ENCODE assay signal across 14 cellular contexts in the genomic region with DNA sequence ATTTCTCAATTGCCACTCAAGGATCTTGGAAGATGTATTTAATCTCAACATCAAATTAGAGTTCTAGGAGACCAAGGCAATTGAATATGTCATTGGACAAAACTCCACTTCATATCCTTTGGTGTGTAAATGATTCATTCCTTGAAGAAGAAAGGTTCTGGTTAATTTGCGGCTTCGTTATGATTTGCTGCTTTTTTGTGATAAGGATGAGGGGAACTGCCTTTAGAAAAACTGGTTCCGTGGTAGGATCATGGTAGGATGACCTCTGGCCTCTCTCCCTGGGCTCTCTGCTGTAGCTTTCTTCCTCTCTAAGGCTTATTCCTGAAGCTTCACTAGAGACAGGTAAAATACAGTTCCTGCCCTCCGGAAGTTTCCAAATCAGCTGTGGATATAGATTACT. TPM values are rescaled to one million over a fixed set of nuclear protein-coding genes. Genes with fewer than 3 reads are reported as not detected.
A peak's percentile ranks its signal among the peaks of the same experiment; 100 is the strongest.
DNase-seq lines count a peak whose midpoint lies in the region; ATAC-seq and TF ChIP-seq lines count a peak whose summit lies in the region.
"Had no signal": no experiment of that assay in that cellular context is flagged by ENCODE, and none has a peak within 500 bp of the region (broad histone marks: within the 10 kb centered on the region; RNA-seq: fewer than 3 reads in every experiment).

No MANE protein-coding gene starts in this region.

- peak overlapping the region; percentile 14; the same call in 1 of the 2 replicates for H3K27ac ChIP-seq in HEK293 (ENCODE audit: extremely low read depth, low read depth, low read length)
- peak overlapping the region; percentile 44 for H3K27ac ChIP-seq in lower lobe of right lung
- H3K27ac ChIP-seq in suprapubic skin: peak overlapping the region; percentile 48
- H3K27ac ChIP-seq: neural progenitor cell had no signal

- H3K9me3 ChIP-seq in HEK293 (ENCODE audit: control insufficient read depth, insufficient read depth, low read depth, low read length) (no peaks in the 10 kb centered on the region), lower lobe of right lung (no peaks in the 10 kb centered on the region), suprapubic skin (no peaks in the 10 kb centered on the region)

- TF ChIP-seq CTCF in HEK293 (tag by site-specific recombination; IDR thresholded peaks at IDR 0.05) (no peak), lower lobe of right lung (IDR thresholded peaks at IDR 0.05) (no peak), suprapubic skin (IDR thresholded peaks at IDR 0.05) (no peak)

- no peak for TF ChIP-seq POLR2A in suprapubic skin (IDR thresholded peaks at IDR 0.05)

- no peak for TF ChIP-seq EP300 in suprapubic skin (IDR thresholded peaks at IDR 0.05)

- whole genome bisulfite sequencing in suprapubic skin: 61% methylated on average over 4 of the region's 4 CpGs

- peak; percentile 74 for DNase-seq in amniotic epithelial cell (ENCODE audit: low read depth)
- DNase-seq in lower lobe of right lung: no peak
- no peak for DNase-seq in suprapubic skin (ENCODE audit: low spot score in 2 of 2)
- DNase-seq in SKM-1 (lab: John Stamatoyannopoulos, UW; ENCODE audit: unreplicated experiment): no peak
- no peak for DNase-seq in RKO (ENCODE audit: low spot score)
- DNase-seq in superior temporal gyrus (ENCODE audit: extremely low spot score): no peak
- DNase-seq: activated CD8-positive, alpha-beta memory T cell treated with anti-CD3 and anti-CD28 coated beads for 24 hours; activated naive CD8-positive, alpha-beta T cell treated with anti-CD3 and anti-CD28 coated beads for 36 hours; effector CD4-positive, alpha-beta T cell; NCI-H1048; NCI-H526 treated with DMSO at 0.1 percent for 48 hours had no signal

- POLR2A ChIA-PET in HEK293 (lab: Yijun Ruan, JAX): interaction anchor here (1.2 to 1.6 kb wide), 3 partner anchors 53 to 78 kb away, joined by 3 to 4 read pairs (median 3); no protein-coding TSS in a partner anchor

- ATAC-seq in lower lobe of right lung: peak in 1 of 2 donors; percentile 17
- no peak for ATAC-seq in GM18870 (IDR thresholded peaks at IDR 0.05; ENCODE audit: unreplicated experiment)

- no peaks in the 10 kb centered on the region for H3K36me3 ChIP-seq in HEK293 (ENCODE audit: control insufficient read depth in 2 of 2, insufficient read depth in 1 of 2, low read length in 2 of 2)
- no peaks in the 10 kb centered on the region for H3K36me3 ChIP-seq in lower lobe of right lung
- no peaks in the 10 kb centered on the region for H3K36me3 ChIP-seq in suprapubic skin
- H3K36me3 ChIP-seq: neural progenitor cell had no signal

- H3K27me3 ChIP-seq in lower lobe of right lung (ENCODE audit: low read depth) (no peaks in the 10 kb centered on the region), suprapubic skin (no peaks in the 10 kb centered on the region)
- H3K27me3 ChIP-seq: neural progenitor cell had no signal

- H3K4me1 ChIP-seq in HEK293 (ENCODE audit: control insufficient read depth, insufficient read depth, low read length) (peaks cover 8% of the 10 kb centered on the region), lower lobe of right lung (peaks cover 16% of the 10 kb centered on the region), suprapubic skin (peaks cover 38% of the 10 kb centered on the region)
- H3K4me1 ChIP-seq: neural progenitor cell had no signal

- intact Hi-C loops in lower lobe of right lung (cut with DNase I): no loop called here

- H3K4me3 ChIP-seq in HEK293 (ENCODE audit: low read depth, low read length) (no peak overlapping the region), lower lobe of right lung (no peak overlapping the region), suprapubic skin (no peak overlapping the region)
- H3K4me3 ChIP-seq: neural progenitor cell had no signal

- CTCF ChIA-PET in HEK293 (lab: Yijun Ruan, JAX): interaction anchor here (1.2 to 1.6 kb wide), 2 partner anchors 17 to 237 kb away, joined by 3 to 6 read pairs; no protein-coding TSS in a partner anchor

TF ChIP-seq in HEK293, 187 proteins besides CTCF, POLR2A, EP300 and RAD21:
- TF ChIP-seq ZNF266 (tag by site-specific recombination; IDR thresholded peaks at IDR 0.05; ENCODE audit: low read depth): no peak
- no peak for TF ChIP-seq HOXA7 (CRISPR knock-in tag; IDR thresholded peaks at IDR 0.05; ENCODE audit: borderline replicate concordance)
- TF ChIP-seq ZNF16 (tag by site-specific recombination; IDR thresholded peaks at IDR 0.05; ENCODE audit: low read depth): no peak
- TF ChIP-seq ZNF157 (tag by site-specific recombination; IDR thresholded peaks at IDR 0.05): no peak
- TF ChIP-seq, protein P1, sequence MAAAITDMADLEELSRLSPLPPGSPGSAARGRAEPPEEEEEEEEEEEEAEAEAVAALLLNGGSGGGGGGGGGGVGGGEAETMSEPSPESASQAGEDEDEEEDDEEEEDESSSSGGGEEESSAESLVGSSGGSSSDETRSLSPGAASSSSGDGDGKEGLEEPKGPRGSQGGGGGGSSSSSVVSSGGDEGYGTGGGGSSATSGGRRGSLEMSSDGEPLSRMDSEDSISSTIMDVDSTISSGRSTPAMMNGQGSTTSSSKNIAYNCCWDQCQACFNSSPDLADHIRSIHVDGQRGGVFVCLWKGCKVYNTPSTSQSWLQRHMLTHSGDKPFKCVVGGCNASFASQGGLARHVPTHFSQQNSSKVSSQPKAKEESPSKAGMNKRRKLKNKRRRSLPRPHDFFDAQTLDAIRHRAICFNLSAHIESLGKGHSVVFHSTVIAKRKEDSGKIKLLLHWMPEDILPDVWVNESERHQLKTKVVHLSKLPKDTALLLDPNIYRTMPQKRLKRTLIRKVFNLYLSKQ (tag by site-specific recombination; IDR thresholded peaks at IDR 0.05; ENCODE audit: borderline replicate concordance): no peak
- TF ChIP-seq, protein P2, sequence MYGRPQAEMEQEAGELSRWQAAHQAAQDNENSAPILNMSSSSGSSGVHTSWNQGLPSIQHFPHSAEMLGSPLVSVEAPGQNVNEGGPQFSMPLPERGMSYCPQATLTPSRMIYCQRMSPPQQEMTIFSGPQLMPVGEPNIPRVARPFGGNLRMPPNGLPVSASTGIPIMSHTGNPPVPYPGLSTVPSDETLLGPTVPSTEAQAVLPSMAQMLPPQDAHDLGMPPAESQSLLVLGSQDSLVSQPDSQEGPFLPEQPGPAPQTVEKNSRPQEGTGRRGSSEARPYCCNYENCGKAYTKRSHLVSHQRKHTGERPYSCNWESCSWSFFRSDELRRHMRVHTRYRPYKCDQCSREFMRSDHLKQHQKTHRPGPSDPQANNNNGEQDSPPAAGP (tag by site-specific recombination; IDR thresholded peaks at IDR 0.05): no peak
- TF ChIP-seq ZNF621 (tag by site-specific recombination; IDR thresholded peaks at IDR 0.05): no peak
- no peak for TF ChIP-seq ZNF530 (tag by site-specific recombination; IDR thresholded peaks at IDR 0.05; ENCODE audit: low read depth)
- TF ChIP-seq ZBTB1 (tag by site-specific recombination; IDR thresholded peaks at IDR 0.05): no peak
- TF ChIP-seq MYNN (tag by site-specific recombination; IDR thresholded peaks at IDR 0.05; ENCODE audit: borderline replicate concordance): no peak
- no peak for TF ChIP-seq ZFP69B (tag by site-specific recombination; IDR thresholded peaks at IDR 0.05)
- TF ChIP-seq RBAK (tag by site-specific recombination; IDR thresholded peaks at IDR 0.05): no peak
- no peak for TF ChIP-seq ZNF561 (tag by site-specific recombination; IDR thresholded peaks at IDR 0.05; ENCODE audit: borderline replicate concordance)
- TF ChIP-seq ZNF629 (tag by site-specific recombination; IDR thresholded peaks at IDR 0.05): no peak
- TF ChIP-seq, protein P3, sequence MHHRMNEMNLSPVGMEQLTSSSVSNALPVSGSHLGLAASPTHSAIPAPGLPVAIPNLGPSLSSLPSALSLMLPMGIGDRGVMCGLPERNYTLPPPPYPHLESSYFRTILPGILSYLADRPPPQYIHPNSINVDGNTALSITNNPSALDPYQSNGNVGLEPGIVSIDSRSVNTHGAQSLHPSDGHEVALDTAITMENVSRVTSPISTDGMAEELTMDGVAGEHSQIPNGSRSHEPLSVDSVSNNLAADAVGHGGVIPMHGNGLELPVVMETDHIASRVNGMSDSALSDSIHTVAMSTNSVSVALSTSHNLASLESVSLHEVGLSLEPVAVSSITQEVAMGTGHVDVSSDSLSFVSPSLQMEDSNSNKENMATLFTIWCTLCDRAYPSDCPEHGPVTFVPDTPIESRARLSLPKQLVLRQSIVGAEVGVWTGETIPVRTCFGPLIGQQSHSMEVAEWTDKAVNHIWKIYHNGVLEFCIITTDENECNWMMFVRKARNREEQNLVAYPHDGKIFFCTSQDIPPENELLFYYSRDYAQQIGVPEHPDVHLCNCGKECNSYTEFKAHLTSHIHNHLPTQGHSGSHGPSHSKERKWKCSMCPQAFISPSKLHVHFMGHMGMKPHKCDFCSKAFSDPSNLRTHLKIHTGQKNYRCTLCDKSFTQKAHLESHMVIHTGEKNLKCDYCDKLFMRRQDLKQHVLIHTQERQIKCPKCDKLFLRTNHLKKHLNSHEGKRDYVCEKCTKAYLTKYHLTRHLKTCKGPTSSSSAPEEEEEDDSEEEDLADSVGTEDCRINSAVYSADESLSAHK (tag by site-specific recombination; IDR thresholded peaks at IDR 0.05): no peak
- TF ChIP-seq ZNF544 (tag by site-specific recombination; IDR thresholded peaks at IDR 0.05): no peak

RNA-seq across cellular contexts. Expression of a gene that starts 51.5 kb away (rescaled TPM):
- total RNA-seq in lower lobe of right lung (65.1 TPM), suprapubic skin (100 to 1,000 TPM; 128 to 312 (median 262) TPM)
